Comparison of ENCODE assay signal across 1 cellular context in genomic region chr19:7159105-7159933, GRCh38.
TF ChIP-seq lines count a peak whose summit lies in the region.

No MANE protein-coding gene starts in this region.

TF ChIP-seq in K562, 482 proteins besides CTCF, POLR2A, EP300 and RAD21 (continued from another document and continues in another):
- TF ChIP-seq ATF3 (IDR thresholded peaks at IDR 0.05) (peak; percentile 80), ATF3 (CRISPR knock-in tag; conservative IDR thresholded peaks at IDR 0.05) (no peak), ZNF75A (CRISPR knock-in tag; IDR thresholded peaks at IDR 0.05) (no peak), NR2C2 (CRISPR knock-in tag; IDR thresholded peaks at IDR 0.05) (no peak), NR2C2 (tag; IDR thresholded peaks at IDR 0.05) (no peak), GTF3C2 (IDR thresholded peaks at IDR 0.05; ENCODE audit: borderline replicate concordance, extremely low read depth, insufficient read length) (no peak), PBX2 (CRISPR knock-in tag; IDR thresholded peaks at IDR 0.05; ENCODE audit: low read depth) (no peak), PBX2 (tag; conservative IDR thresholded peaks at IDR 0.05; ENCODE audit: low read depth) (peak; percentile 80), ZKSCAN8 (CRISPR knock-in tag; IDR thresholded peaks at IDR 0.05) (no peak), RNF2 (IDR thresholded peaks at IDR 0.05) (no peak), ZBTB33 (CRISPR knock-in tag; IDR thresholded peaks at IDR 0.05) (no peak), ZNF239 (CRISPR knock-in tag; IDR thresholded peaks at IDR 0.05) (no peak), TOE1 (IDR thresholded peaks at IDR 0.05; ENCODE audit: borderline replicate concordance) (no peak), TOE1 (CRISPR knock-in tag; IDR thresholded peaks at IDR 0.05; ENCODE audit: borderline replicate concordance, low read depth) (no peak), CEBPG (CRISPR knock-in tag; IDR thresholded peaks at IDR 0.05) (0 out of 2 replicates have a peak, but pooled peaks have one; percentile 18), CEBPG (tag; conservative IDR thresholded peaks at IDR 0.05 in 1 of 2, IDR thresholded peaks at IDR 0.05 in 1 of 2) (peak; percentile 58 to 75; a peak in 3 of 4 replicates), NR4A1 (CRISPR knock-in tag; IDR thresholded peaks at IDR 0.05) (no peak), NR4A1 (tag; IDR thresholded peaks at IDR 0.05) (no peak), JUN (IDR thresholded peaks at IDR 0.05; ENCODE audit: borderline replicate concordance, low read depth, low read length) (peak; percentile 60; the same call in 1 of the 2 replicates), JUN (CRISPR knock-in tag; IDR thresholded peaks at IDR 0.05; ENCODE audit: borderline replicate concordance) (no peak), ZNF785 (CRISPR knock-in tag; IDR thresholded peaks at IDR 0.05) (no peak), ZNF639 (CRISPR knock-in tag; conservative IDR thresholded peaks at IDR 0.05 in 1 of 2, IDR thresholded peaks at IDR 0.05 in 1 of 2) (no peak), FOSL1 (tag; conservative IDR thresholded peaks at IDR 0.05) (no peak), ZNF263 (CRISPR knock-in tag; IDR thresholded peaks at IDR 0.05; ENCODE audit: borderline replicate concordance) (no peak), CAMTA2 (CRISPR knock-in tag; conservative IDR thresholded peaks at IDR 0.05) (no peak), NBN (IDR thresholded peaks at IDR 0.05; ENCODE audit: low read depth) (no peak), PHB (CRISPR knock-in tag; IDR thresholded peaks at IDR 0.05) (no peak), ZBTB43 (CRISPR knock-in tag; IDR thresholded peaks at IDR 0.05) (no peak), ZNF232 (CRISPR knock-in tag; IDR thresholded peaks at IDR 0.05) (no peak), SIN3B (IDR thresholded peaks at IDR 0.05; ENCODE audit: low read depth) (no peak), BRD4 (IDR thresholded peaks at IDR 0.05) (no peak), MXI1 (IDR thresholded peaks at IDR 0.05; ENCODE audit: low read depth, low read length) (no peak), ETV6 (IDR thresholded peaks at IDR 0.05; ENCODE audit: borderline replicate concordance in 1 of 2, low read depth in 2 of 2, low read length in 1 of 2) (no peak), ETV6 (CRISPR knock-in tag; IDR thresholded peaks at IDR 0.05; ENCODE audit: borderline replicate concordance) (no peak), ID3 (CRISPR knock-in tag; IDR thresholded peaks at IDR 0.05) (no peak), ID3 (tag; IDR thresholded peaks at IDR 0.05) (no peak), MAFG (tag; conservative IDR thresholded peaks at IDR 0.05) (no peak), MYC (IDR thresholded peaks at IDR 0.05; ENCODE audit: low read depth, low read length) (no peak), MYC (CRISPR knock-in tag; IDR thresholded peaks at IDR 0.05; ENCODE audit: borderline replicate concordance, low read depth) (no peak), GATA2 (CRISPR knock-in tag; IDR thresholded peaks at IDR 0.05) (no peak), FOXK2 (conservative IDR thresholded peaks at IDR 0.05 in 1 of 2, IDR thresholded peaks at IDR 0.05 in 1 of 2; ENCODE audit: low read depth in 2 of 2) (no peak), AFF1 (IDR thresholded peaks at IDR 0.05; ENCODE audit: low read depth in 1 of 2, partially characterized antibody in 2 of 2) (no peak), HDAC3 (IDR thresholded peaks at IDR 0.05; ENCODE audit: borderline replicate concordance, partially characterized antibody) (no peak), ZBTB1 (CRISPR knock-in tag; IDR thresholded peaks at IDR 0.05; ENCODE audit: borderline replicate concordance, low read depth) (no peak), COPS2 (conservative IDR thresholded peaks at IDR 0.05) (no peak), FOXK1 (CRISPR knock-in tag; IDR thresholded peaks at IDR 0.05; ENCODE audit: borderline replicate concordance) (no peak), ZNF3 (CRISPR knock-in tag; IDR thresholded peaks at IDR 0.05) (no peak), SNAPC5 (CRISPR knock-in tag; IDR thresholded peaks at IDR 0.05) (no peak), ZSCAN29 (IDR thresholded peaks at IDR 0.05) (no peak), TFE3 (CRISPR knock-in tag; IDR thresholded peaks at IDR 0.05) (no peak), NCOA2 (IDR thresholded peaks at IDR 0.05; ENCODE audit: partially characterized antibody in 2 of 2) (no peak), PCBP2 (IDR thresholded peaks at IDR 0.05; ENCODE audit: low read depth, low read length, poor library complexity, severe bottlenecking) (no peak), HOXB6 (CRISPR knock-in tag; IDR thresholded peaks at IDR 0.05; ENCODE audit: borderline replicate concordance) (no peak), ESRRB (CRISPR knock-in tag; IDR thresholded peaks at IDR 0.05; ENCODE audit: borderline replicate concordance) (no peak), ZFP36 (IDR thresholded peaks at IDR 0.05; ENCODE audit: low read depth, low read length, partially characterized antibody) (no peak), ZNF57 (CRISPR knock-in tag; IDR thresholded peaks at IDR 0.05) (no peak)
